ENCODE assay signal across 18 cellular contexts in the genomic region with DNA sequence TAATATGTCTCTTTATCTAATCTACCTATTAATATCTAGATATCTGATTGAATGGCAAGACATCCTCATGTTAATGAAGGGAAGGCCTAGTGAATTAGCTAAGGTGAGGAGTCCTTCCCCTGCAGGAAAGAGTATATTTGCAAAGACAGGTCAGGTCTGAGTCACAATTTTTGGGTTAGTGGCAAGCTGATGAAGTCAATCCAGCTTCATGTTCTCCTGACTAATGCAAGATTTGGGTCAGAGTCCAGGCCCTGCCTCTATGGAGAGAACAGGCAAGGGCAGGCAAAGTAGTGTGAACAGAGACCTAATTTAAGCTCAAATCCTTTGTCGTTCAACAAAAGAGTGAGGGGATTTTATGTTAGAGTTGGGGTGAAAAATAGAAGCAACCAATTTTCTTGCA.
"Had no signal": no experiment of that assay in that cellular context is flagged by ENCODE, and none has a peak within 500 bp of the region (broad histone marks: within the 10 kb centered on the region; RNA-seq: fewer than 3 reads in every experiment).

No MANE protein-coding gene starts in this region.

- DNase-seq: effector CD4-positive, alpha-beta T cell; esophagus squamous epithelium; foreskin fibroblast; immature natural killer cell; left ventricle myocardium superior; naive thymus-derived CD4-positive, alpha-beta T cell; nephron progenitor cell; psoas muscle; retina; spleen; stimulated activated naive CD8-positive, alpha-beta T cell treated with anti-CD3 and anti-CD28 coated beads, Interleukin-15, Interleukin-2, amounts not matched to agents 100 U/mL and 50 U/mL, for 24 hours; tibial artery; upper lobe of left lung; uterus had no signal

- ATAC-seq: left ventricle myocardium superior; naive thymus-derived CD4-positive, alpha-beta T cell; psoas muscle; sciatic nerve; stimulated activated naive CD8-positive, alpha-beta T cell treated with anti-CD3 and anti-CD28 coated beads, Interleukin-15, Interleukin-2, amounts not matched to agents 100 U/mL and 50 U/mL, for 24 hours had no signal

- H3K4me3 ChIP-seq: coronary artery, esophagus squamous epithelium, psoas muscle, spleen, tibial artery, upper lobe of left lung, uterus had no signal

- H3K27me3 ChIP-seq: esophagus squamous epithelium, neutrophil, spleen, tibial artery, upper lobe of left lung, uterus had no signal

- FAIRE-seq: keratinocyte had no signal

- H3K4me1 ChIP-seq: esophagus squamous epithelium, psoas muscle, spleen, tibial artery, upper lobe of left lung, uterus had no signal

- H3K27ac ChIP-seq: coronary artery, esophagus squamous epithelium, neutrophil, psoas muscle, spleen, tibial artery, upper lobe of left lung, uterus had no signal

- H3K9me3 ChIP-seq: esophagus squamous epithelium, neutrophil, psoas muscle, tibial artery, upper lobe of left lung, uterus had no signal

- H3K36me3 ChIP-seq: esophagus squamous epithelium, neutrophil, spleen, tibial artery, upper lobe of left lung, uterus had no signal
